In genomic region chr1:194584052-194584451, GRCh38 we compare ENCODE assay signal across 27 cellular contexts.
"Had no signal": no experiment of that assay in that cellular context is flagged by ENCODE, and none has a peak within 500 bp of the region (broad histone marks: within the 10 kb centered on the region; RNA-seq: fewer than 3 reads in every experiment).

No MANE protein-coding gene starts in this region.

- H3K9me3 ChIP-seq: colonic mucosa, esophagus muscularis mucosa, gastrocnemius medialis, gastroesophageal sphincter had no signal

- H3K9me3 Mint-ChIP-seq: endodermal cell had no signal

- H2AFZ ChIP-seq: hepatocyte had no signal

- H3K4me1 ChIP-seq: colonic mucosa, esophagus muscularis mucosa, esophagus squamous epithelium, foreskin keratinocyte, gastrocnemius medialis, gastroesophageal sphincter, heart left ventricle, heart right ventricle had no signal

- H3K4me3 ChIP-seq: colonic mucosa, coronary artery, dorsolateral prefrontal cortex, esophagus muscularis mucosa, esophagus squamous epithelium, gastrocnemius medialis, gastroesophageal sphincter, heart left ventricle, heart right ventricle, hepatocyte had no signal

- H3K27me3 ChIP-seq: colonic mucosa, dorsolateral prefrontal cortex, esophagus muscularis mucosa, esophagus squamous epithelium, foreskin keratinocyte, gastrocnemius medialis, gastroesophageal sphincter, heart left ventricle, heart right ventricle, hepatocyte had no signal

- FAIRE-seq: endothelial cell of umbilical vein had no signal

- H3K27me3 Mint-ChIP-seq: dendritic cell treated with granulocyte-macrophage colony-stimulating factor and Interleukin-4, amounts not matched to agents 40 ng/mL and 50 ng/mL, for 4 days; effector memory CD8-positive, alpha-beta T cell had no signal

- H3K27ac Mint-ChIP-seq: dendritic cell treated with granulocyte-macrophage colony-stimulating factor and Interleukin-4, amounts not matched to agents 40 ng/mL and 50 ng/mL, for 4 days; effector memory CD8-positive, alpha-beta T cell; endodermal cell had no signal

- DNase-seq: colonic mucosa; cortex of kidney; dermis blood vessel endothelial cell; dorsolateral prefrontal cortex; effector CD4-positive, alpha-beta T cell; effector CD8-positive, alpha-beta T cell; effector memory CD4-positive, alpha-beta T cell; effector memory CD8-positive, alpha-beta T cell; endodermal cell; erythroblast; esophagus squamous epithelium; foreskin fibroblast; foreskin keratinocyte; foreskin melanocyte; gastrocnemius medialis; glutamatergic neuron; head of caudate nucleus; heart left ventricle; heart right ventricle had no signal

- H3K4me1 Mint-ChIP-seq: endodermal cell had no signal

- H3K79me2 ChIP-seq: hepatocyte had no signal

- H3K4me2 ChIP-seq: hepatocyte had no signal

- H3K4me3 Mint-ChIP-seq: dendritic cell treated with granulocyte-macrophage colony-stimulating factor and Interleukin-4, amounts not matched to agents 40 ng/mL and 50 ng/mL, for 4 days; effector memory CD8-positive, alpha-beta T cell; endodermal cell had no signal

- H3K36me3 ChIP-seq: colonic mucosa, esophagus muscularis mucosa, esophagus squamous epithelium, gastrocnemius medialis, gastroesophageal sphincter, heart left ventricle, heart right ventricle had no signal

- ATAC-seq: effector memory CD8-positive, alpha-beta T cell; esophagus mucosa; foreskin keratinocyte; gastrocnemius medialis; gastroesophageal sphincter; heart left ventricle; heart right ventricle had no signal

- H3K27ac ChIP-seq: colonic mucosa, coronary artery, dorsolateral prefrontal cortex, epithelial cell of prostate, esophagus muscularis mucosa, esophagus squamous epithelium, foreskin keratinocyte, gastrocnemius medialis, gastroesophageal sphincter, heart left ventricle, heart right ventricle, hepatocyte had no signal
